ENCODE assay signal across 20 cellular contexts in the genomic region with DNA sequence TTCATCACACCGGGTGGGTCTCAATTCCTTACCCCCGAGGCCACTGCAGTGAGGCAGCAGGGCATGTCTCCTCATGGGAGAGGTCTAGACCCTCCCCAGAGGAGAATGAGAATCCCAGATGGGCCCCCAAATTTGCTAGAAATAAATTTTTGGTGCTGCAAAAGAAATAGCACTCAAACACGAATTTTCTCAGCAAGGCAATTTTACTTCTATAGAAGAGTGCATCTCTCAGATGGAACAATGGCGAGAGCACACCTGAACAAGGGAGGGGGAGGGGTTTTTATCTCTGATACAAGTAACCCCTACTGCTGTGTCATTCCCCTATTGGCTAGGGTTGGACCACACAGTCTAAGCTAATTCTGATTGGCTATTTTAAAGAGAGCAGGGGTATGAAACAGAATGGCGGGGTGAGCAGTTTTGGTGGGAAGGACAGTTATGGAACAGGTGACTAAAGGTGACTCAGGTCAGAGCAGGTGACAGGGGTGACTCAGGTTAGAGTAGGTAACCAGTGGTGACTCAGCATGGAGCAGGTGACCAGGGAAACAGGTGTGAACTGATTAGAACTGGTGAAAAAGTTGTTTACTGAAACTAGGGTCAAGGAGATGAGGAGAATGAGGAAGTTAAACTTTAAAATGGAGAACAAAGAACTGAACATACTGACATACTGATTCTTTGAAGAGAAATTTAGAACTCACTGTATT.
"Had no signal": no experiment of that assay in that cellular context is flagged by ENCODE, and none has a peak within 500 bp of the region (broad histone marks: within the 10 kb centered on the region; RNA-seq: fewer than 3 reads in every experiment).

No MANE protein-coding gene starts in this region.

- H3K27me3 Mint-ChIP-seq: activated CD4-positive, alpha-beta T cell treated with anti-CD3 and anti-CD28 coated beads, Interleukin-2, amount 10 ng/mL, durations not matched to agents 24 days and 14 days; activated naive CD4-positive, alpha-beta T cell treated with anti-CD3 and anti-CD28 coated beads, Interleukin-2, amount 10 ng/mL, durations not matched to agents 7 days and 5 days had no signal

- DNase-seq: activated CD4-positive, alpha-beta T cell treated with anti-CD3 and anti-CD28 coated beads, Interleukin-2, amount 10 ng/mL, durations not matched to agents 24 days and 14 days; activated CD8-positive, alpha-beta T cell treated with anti-CD3 and anti-CD28 coated beads, Interleukin-2, amount 10 ng/mL, durations not matched to agents 7 days and 5 days; activated naive CD4-positive, alpha-beta T cell treated with anti-CD3 and anti-CD28 coated beads, Interleukin-2, amount 10 ng/mL, durations not matched to agents 7 days and 5 days; activated T-cell treated with anti-CD3 and anti-CD28 coated beads, Interleukin-2, amount 50 U/mL, for 24 hours; cerebellar nuclear complex; cortex of kidney; glutamatergic neuron; hypothalamus; islet precursor cell; lower lobe of right lung; natural killer cell; ovary; stimulated activated CD4-positive, alpha-beta T cell treated with anti-CD3 and anti-CD28 coated beads, Interleukin-4, amount 100 ng/mL, for 24 hours; testis; upper lobe of left lung had no signal

- ATAC-seq: activated CD8-positive, alpha-beta T cell treated with anti-CD3 and anti-CD28 coated beads, Interleukin-2, amount 10 ng/mL, durations not matched to agents 7 days and 5 days; lower lobe of right lung; natural killer cell; sciatic nerve; stimulated activated effector memory CD8-positive, alpha-beta T cell treated with anti-CD3 and anti-CD28 coated beads, Interleukin-12 subunit alpha, Interleukin-12 subunit beta, amount 100 ng/mL, for 72 hours had no signal

- H3K4me3 ChIP-seq: ascending aorta, lower lobe of right lung, ovary, smooth muscle cell, testis, upper lobe of left lung had no signal

- H3K4me1 Mint-ChIP-seq: activated CD4-positive, alpha-beta T cell treated with anti-CD3 and anti-CD28 coated beads, Interleukin-2, amount 10 ng/mL, durations not matched to agents 24 days and 14 days; activated naive CD4-positive, alpha-beta T cell treated with anti-CD3 and anti-CD28 coated beads, Interleukin-2, amount 10 ng/mL, durations not matched to agents 7 days and 5 days; natural killer cell; stimulated activated effector memory CD8-positive, alpha-beta T cell treated with anti-CD3 and anti-CD28 coated beads, Interleukin-12 subunit alpha, Interleukin-12 subunit beta, amount 100 ng/mL, for 72 hours had no signal

- H3K27ac Mint-ChIP-seq: activated CD4-positive, alpha-beta T cell treated with anti-CD3 and anti-CD28 coated beads, Interleukin-2, amount 10 ng/mL, durations not matched to agents 24 days and 14 days; activated CD8-positive, alpha-beta T cell treated with anti-CD3 and anti-CD28 coated beads, Interleukin-2, amount 10 ng/mL, durations not matched to agents 7 days and 5 days; activated naive CD4-positive, alpha-beta T cell treated with anti-CD3 and anti-CD28 coated beads, Interleukin-2, amount 10 ng/mL, durations not matched to agents 7 days and 5 days; activated T-cell treated with anti-CD3 and anti-CD28 coated beads, Interleukin-2, amount 50 U/mL, for 24 hours; natural killer cell; stimulated activated effector memory CD8-positive, alpha-beta T cell treated with anti-CD3 and anti-CD28 coated beads, Interleukin-12 subunit alpha, Interleukin-12 subunit beta, amount 100 ng/mL, for 72 hours; T-helper 1 cell treated with Interleukin-12 subunit alpha and Interleukin-12 subunit beta and Interleukin-4 antibody, amounts not matched to agents 30 μg/mL and 1 μg/mL, for 36 hours had no signal

- H3K4me3 Mint-ChIP-seq: activated CD4-positive, alpha-beta T cell treated with anti-CD3 and anti-CD28 coated beads, Interleukin-2, amount 10 ng/mL, durations not matched to agents 24 days and 14 days; activated CD8-positive, alpha-beta T cell treated with anti-CD3 and anti-CD28 coated beads, Interleukin-2, amount 10 ng/mL, durations not matched to agents 7 days and 5 days; activated naive CD4-positive, alpha-beta T cell treated with anti-CD3 and anti-CD28 coated beads, Interleukin-2, amount 10 ng/mL, durations not matched to agents 7 days and 5 days; activated T-cell treated with anti-CD3 and anti-CD28 coated beads, Interleukin-2, amount 50 U/mL, for 24 hours; natural killer cell; stimulated activated effector memory CD8-positive, alpha-beta T cell treated with anti-CD3 and anti-CD28 coated beads, Interleukin-12 subunit alpha, Interleukin-12 subunit beta, amount 100 ng/mL, for 72 hours; T-helper 1 cell treated with Interleukin-12 subunit alpha and Interleukin-12 subunit beta and Interleukin-4 antibody, amounts not matched to agents 30 μg/mL and 1 μg/mL, for 36 hours had no signal

- H3K36me3 Mint-ChIP-seq: activated naive CD4-positive, alpha-beta T cell treated with anti-CD3 and anti-CD28 coated beads, Interleukin-2, amount 10 ng/mL, durations not matched to agents 7 days and 5 days; stimulated activated effector memory CD8-positive, alpha-beta T cell treated with anti-CD3 and anti-CD28 coated beads, Interleukin-12 subunit alpha, Interleukin-12 subunit beta, amount 100 ng/mL, for 72 hours had no signal
